Comparison of ENCODE assay signal across 1 cellular context in genomic region chr3:48661501-48662139, GRCh38.
TF ChIP-seq lines count a peak whose summit lies in the region.

No MANE protein-coding gene starts in this region.

TF ChIP-seq in K562, 482 proteins besides CTCF, POLR2A, EP300 and RAD21 (continued from another document and continues in another):
- TF ChIP-seq ZNF639 (CRISPR knock-in tag; conservative IDR thresholded peaks at IDR 0.05 in 1 of 2, IDR thresholded peaks at IDR 0.05 in 1 of 2) (peak; percentile 82 to 98), NCOA2 (IDR thresholded peaks at IDR 0.05; ENCODE audit: partially characterized antibody in 2 of 2) (no peak), SRSF7 (optimal IDR thresholded peaks at IDR 0.05; ENCODE audit: low read depth, low read length) (no peak), GMEB1 (CRISPR knock-in tag; IDR thresholded peaks at IDR 0.05) (no peak), CHD2 (IDR thresholded peaks at IDR 0.05; ENCODE audit: low read depth, low read length) (no peak), ARID2 (IDR thresholded peaks at IDR 0.05) (no peak), HCFC1 (IDR thresholded peaks at IDR 0.05; ENCODE audit: low read depth, low read length) (peak; percentile 40; the same call in 1 of the 2 replicates), DLX4 (CRISPR knock-in tag; IDR thresholded peaks at IDR 0.05) (no peak), CBFB (CRISPR knock-in tag; IDR thresholded peaks at IDR 0.05) (no peak), PHTF2 (CRISPR knock-in tag; IDR thresholded peaks at IDR 0.05) (no peak), ZNF518B (CRISPR knock-in tag; IDR thresholded peaks at IDR 0.05) (no peak), ZNF124 (CRISPR knock-in tag; IDR thresholded peaks at IDR 0.05) (peak; percentile 96), TEAD2 (tag; IDR thresholded peaks at IDR 0.05) (no peak), PTTG1 (tag; IDR thresholded peaks at IDR 0.05; ENCODE audit: low read depth) (no peak), ARID4B (CRISPR knock-in tag; IDR thresholded peaks at IDR 0.05) (peak; percentile 100), NR4A1 (CRISPR knock-in tag; IDR thresholded peaks at IDR 0.05) (no peak), NR4A1 (tag; IDR thresholded peaks at IDR 0.05) (peak; percentile 33; the same call in 1 of the 2 replicates), MLLT1 (IDR thresholded peaks at IDR 0.05) (no peak), HNRNPL (IDR thresholded peaks at IDR 0.05; ENCODE audit: low read depth, low read length) (no peak), BRD4 (IDR thresholded peaks at IDR 0.05) (no peak), MAFG (tag; conservative IDR thresholded peaks at IDR 0.05) (no peak), ZNF217 (CRISPR knock-in tag; IDR thresholded peaks at IDR 0.05) (peak; percentile 90), KLF1 (tag; IDR thresholded peaks at IDR 0.05) (no peak), PCBP2 (IDR thresholded peaks at IDR 0.05; ENCODE audit: low read depth, low read length, poor library complexity, severe bottlenecking) (no peak), KHSRP (IDR thresholded peaks at IDR 0.05) (no peak), GTF2A2 (tag; IDR thresholded peaks at IDR 0.05) (no peak), MCM7 (IDR thresholded peaks at IDR 0.05) (no peak), ERF (CRISPR knock-in tag; IDR thresholded peaks at IDR 0.05) (peak; percentile 52; the same call in 1 of the 2 replicates), CHCHD3 (CRISPR knock-in tag; IDR thresholded peaks at IDR 0.05) (no peak), SMAD3 (CRISPR knock-in tag; conservative IDR thresholded peaks at IDR 0.05) (no peak), FUS (optimal IDR thresholded peaks at IDR 0.05; ENCODE audit: low read depth, low read length) (no peak), PBX2 (CRISPR knock-in tag; IDR thresholded peaks at IDR 0.05; ENCODE audit: low read depth) (peak; percentile 86), PBX2 (tag; conservative IDR thresholded peaks at IDR 0.05; ENCODE audit: low read depth) (no peak), ZNF77 (CRISPR knock-in tag; IDR thresholded peaks at IDR 0.05) (no peak), NRF1 (conservative IDR thresholded peaks at IDR 0.05 in 1 of 2, IDR thresholded peaks at IDR 0.05 in 1 of 2) (peak; percentile 91 to 93), MEF2A (IDR thresholded peaks at IDR 0.05; ENCODE audit: control insufficient read depth, low read depth, low read length) (no peak), ZNF384 (IDR thresholded peaks at IDR 0.05; ENCODE audit: low read depth, low read length) (no peak), SMAD2 (IDR thresholded peaks at IDR 0.05; ENCODE audit: low read depth, low read length) (no peak), ZNF324 (CRISPR knock-in tag; IDR thresholded peaks at IDR 0.05) (no peak), DIDO1 (tag; IDR thresholded peaks at IDR 0.05; ENCODE audit: low read depth) (no peak), ZNF431 (CRISPR knock-in tag; IDR thresholded peaks at IDR 0.05) (peak; percentile 90), SAP30 (IDR thresholded peaks at IDR 0.05; ENCODE audit: borderline replicate concordance, insufficient read depth, low read depth, low read length, poor library complexity, severe bottlenecking) (peak; percentile 97), HDAC2 (IDR thresholded peaks at IDR 0.05) (peak; percentile 91), ZBTB5 (IDR thresholded peaks at IDR 0.05) (no peak), CBX8 (IDR thresholded peaks at IDR 0.05; ENCODE audit: borderline replicate concordance, extremely low read depth, low read depth, low read length, poor library complexity, severe bottlenecking) (no peak), ZBTB26 (CRISPR knock-in tag; IDR thresholded peaks at IDR 0.05) (no peak), TFAP4 (CRISPR knock-in tag; IDR thresholded peaks at IDR 0.05; ENCODE audit: borderline replicate concordance) (peak; percentile 95)
